12 cellular contexts compared by ENCODE assay signal in genomic region chr14:64736271-64737131, GRCh38. TPM values are rescaled to one million over a fixed set of nuclear protein-coding genes. Genes with fewer than 3 reads are reported as not detected.
DNase-seq lines count a peak whose midpoint lies in the region; ATAC-seq and TF ChIP-seq lines count a peak whose summit lies in the region.
"Had no signal": no experiment of that assay in that cellular context is flagged by ENCODE, and none has a peak within 500 bp of the region (broad histone marks: within the 10 kb centered on the region; RNA-seq: fewer than 3 reads in every experiment).

No MANE protein-coding gene starts in this region.

- TF ChIP-seq CTCF in prostate gland (IDR thresholded peaks at IDR 0.05) = peak in 1 of 4 experiments; percentile 14

- DNase-seq in DMS79 treated with DMSO at 0.1 percent for 48 hours (lab: John Stamatoyannopoulos, UW) (peak; percentile 92), NCI-H2081 treated with DMSO at 0.1 percent for 48 hours (lab: John Stamatoyannopoulos, UW) (peak; percentile 60), prostate gland (ENCODE audit: low spot score) (peak; percentile 46), NCI-H226 (no peak)
- DNase-seq in stimulated activated CD4-positive, alpha-beta T cell treated with anti-CD3 and anti-CD28 coated beads, Interleukin-12 subunit alpha, Interleukin-12 subunit beta, amount 100 ng/mL, for 4 hours = no peak
- DNase-seq: activated CD4-positive, alpha-beta T cell treated with anti-CD3 and anti-CD28 coated beads, Interleukin-2, amount 50 U/mL, for 48 hours; adrenal gland; Calu3; sigmoid colon had no signal

- no peak overlapping the region for H3K27ac ChIP-seq in prostate gland
- H3K27ac ChIP-seq: adrenal gland had no signal

- intact Hi-C loops in prostate gland (cut with DNase I) = no loop called here

- no peak overlapping the region for H3K4me3 ChIP-seq in prostate gland
- H3K4me3 ChIP-seq: adrenal gland, sigmoid colon had no signal

- peaks cover 0 to 7% of the 10 kb centered on the region in 2 donors for H3K36me3 ChIP-seq in prostate gland

- peak; percentile 91 for ATAC-seq in esophagus mucosa
- no peak for ATAC-seq in GM18502 (IDR thresholded peaks at IDR 0.05; ENCODE audit: poor library complexity, unreplicated experiment)
- ATAC-seq in HG02678 (IDR thresholded peaks at IDR 0.05; ENCODE audit: unreplicated experiment) = no peak

- TF ChIP-seq POLR2A in prostate gland (IDR thresholded peaks at IDR 0.05) = no peak

- H3K4me1 ChIP-seq in prostate gland (replicated peaks) = no peaks in the 10 kb centered on the region
- H3K4me1 ChIP-seq: adrenal gland had no signal

- 66% methylated on average over 26 of the region's 27 CpGs for WGBS in prostate gland

- no peaks in the 10 kb centered on the region for H3K27me3 ChIP-seq in prostate gland (replicated peaks; ENCODE audit: insufficient read depth)
- H3K27me3 ChIP-seq: adrenal gland, sigmoid colon had no signal

- H3K9me3 ChIP-seq in prostate gland = no peaks in the 10 kb centered on the region
- H3K9me3 ChIP-seq: adrenal gland, sigmoid colon had no signal

RNA-seq across cellular contexts. Expression of gene PLEKHG3, which starts 32.3 kb away (rescaled TPM):
- 62.9 TPM for total RNA-seq in esophagus mucosa
- 10 to 100 TPM; 57.8 to 69.7 TPM for total RNA-seq in prostate gland

Comparison
In these comparisons a context has a peak if more than half of its experiments do, and no peak if none do; other contexts are left out.
1. DNase-seq: peak in DMS79 treated with DMSO at 0.1 percent for 48 hours (single experiment), NCI-H2081 treated with DMSO at 0.1 percent for 48 hours (single experiment) and prostate gland (single experiment); none in stimulated activated CD4-positive, alpha-beta T cell treated with anti-CD3 and anti-CD28 coated beads, Interleukin-12 subunit alpha, Interleukin-12 subunit beta, amount 100 ng/mL, for 4 hours (single experiment) and NCI-H226 (single experiment).